ENCODE assay signal across 8 cellular contexts in genomic region chr1:158035976-158036583, GRCh38. TPM values are rescaled to one million over a fixed set of nuclear protein-coding genes. Genes with fewer than 3 reads are reported as not detected.
DNase-seq lines count a peak whose midpoint lies in the region; ATAC-seq, FAIRE-seq and TF ChIP-seq lines count a peak whose summit lies in the region.

No MANE protein-coding gene starts in this region.

- no peaks in the 10 kb centered on the region for H3K36me3 Mint-ChIP-seq in activated CD4-positive, alpha-beta T cell treated with anti-CD3 and anti-CD28 coated beads for 36 hours (ENCODE audit: low read depth)

- H4K20me1 ChIP-seq in OCI-LY3 (ENCODE audit: insufficient read depth, low read length) (no peaks in the 10 kb centered on the region), endothelial cell of umbilical vein (replicated peaks; ENCODE audit: control insufficient read depth, extremely low read depth, insufficient read depth, low read length) (no peaks in the 10 kb centered on the region), osteoblast (ENCODE audit: insufficient read depth, low read length) (peaks cover 57% of the 10 kb centered on the region)

- H3K9me3 Mint-ChIP-seq in activated CD4-positive, alpha-beta T cell treated with anti-CD3 and anti-CD28 coated beads for 36 hours (ENCODE audit: low read depth), result no peaks in the 10 kb centered on the region

- H3K4me1 ChIP-seq in OCI-LY3 (ENCODE audit: low read length) (no peaks in the 10 kb centered on the region), endothelial cell of umbilical vein (ENCODE audit: control insufficient read depth, extremely low read depth, insufficient read depth, low read length) (peaks cover 34% of the 10 kb centered on the region), osteoblast (ENCODE audit: insufficient read depth, low read length) (peaks cover 35% of the 10 kb centered on the region)

- H3K79me2 ChIP-seq in OCI-LY3 (ENCODE audit: low read length) (no peaks in the 10 kb centered on the region), endothelial cell of umbilical vein (ENCODE audit: control insufficient read depth, insufficient read depth, low read length) (peaks cover 24% of the 10 kb centered on the region), osteoblast (ENCODE audit: insufficient read depth, low read length) (peaks cover 90% of the 10 kb centered on the region)

- no peak for ATAC-seq in activated CD4-positive, alpha-beta T cell treated with anti-CD3 and anti-CD28 coated beads for 36 hours
- ATAC-seq in HG03571 (IDR thresholded peaks at IDR 0.05; ENCODE audit: unreplicated experiment) (no peak), HG03460 (IDR thresholded peaks at IDR 0.05; ENCODE audit: unreplicated experiment) (no peak)

- POLR2A ChIA-PET in activated CD4-positive, alpha-beta T cell treated with anti-CD3 and anti-CD28 coated beads for 36 hours (lab: Charles Lee), result no interaction called here
- POLR2A ChIA-PET in endothelial cell of umbilical vein (lab: Charles Lee), result no interaction called here

- H3K4me2 ChIP-seq in OCI-LY3 (ENCODE audit: low read length) (no peak overlapping the region), endothelial cell of umbilical vein (ENCODE audit: insufficient read depth, low read length) (no peak overlapping the region), osteoblast (ENCODE audit: insufficient read depth, low read length) (no peak overlapping the region)

- no peak overlapping the region for H2AFZ ChIP-seq in OCI-LY3 (ENCODE audit: low read depth, low read length)
- no peak overlapping the region for H2AFZ ChIP-seq in endothelial cell of umbilical vein (ENCODE audit: low read depth, low read length)
- no peak overlapping the region for H2AFZ ChIP-seq in osteoblast (ENCODE audit: low read length)

- TF ChIP-seq CTCF in OCI-LY3 (IDR thresholded peaks at IDR 0.05; ENCODE audit: low read depth, low read length), result peak; percentile 89
- TF ChIP-seq CTCF in endothelial cell of umbilical vein (IDR thresholded peaks at IDR 0.05; ENCODE audit: extremely low read depth in 1 of 2, insufficient read depth in 1 of 2, low read depth in 1 of 2, low read length in 2 of 2), result peak; percentile 59 to 67
- peak; percentile 83 for TF ChIP-seq CTCF in osteoblast (IDR thresholded peaks at IDR 0.05; ENCODE audit: extremely low read depth, low read depth, low read length)

- peaks cover 37% of the 10 kb centered on the region for H3K27me3 ChIP-seq in OCI-LY3 (ENCODE audit: low read depth, low read length)
- H3K27me3 ChIP-seq in endothelial cell of umbilical vein (ENCODE audit: control insufficient read depth in 2 of 2, insufficient read depth in 2 of 2, low read length in 2 of 2), result no peaks in the 10 kb centered on the region
- H3K27me3 ChIP-seq in osteoblast (ENCODE audit: insufficient read depth, low read length), result no peaks in the 10 kb centered on the region

- no peak overlapping the region for H3K4me3 Mint-ChIP-seq in activated CD4-positive, alpha-beta T cell treated with anti-CD3 and anti-CD28 coated beads for 36 hours

- H3K9ac ChIP-seq in OCI-LY3 (ENCODE audit: low read length) (no peak overlapping the region), endothelial cell of umbilical vein (replicated peaks; ENCODE audit: extremely low read depth, insufficient read depth, low read length) (no peak overlapping the region)

- H3K27ac ChIP-seq in OCI-LY3 (ENCODE audit: low read length) (no peak overlapping the region), endothelial cell of umbilical vein (ENCODE audit: insufficient read depth, low read depth, low read length) (no peak overlapping the region), osteoblast (ENCODE audit: low read depth, low read length) (peak overlapping the region; percentile 4)

- CTCF ChIA-PET in activated CD4-positive, alpha-beta T cell treated with anti-CD3 and anti-CD28 coated beads for 36 hours (lab: Charles Lee), result interaction anchor here (0.6 to 2.4 kb wide), 6 partner anchors 9 to 312 kb away, joined by 3 to 23 read pairs (median 4); no protein-coding TSS in a partner anchor
- CTCF ChIA-PET in endothelial cell of umbilical vein (lab: Charles Lee), result interaction anchor here (1.0 to 7.4 kb wide), 12 partner anchors 9 to 77 kb away, joined by 3 to 264 read pairs (median 17); partner anchors contain the start of gene KIRREL1

- DNase-seq in activated CD4-positive, alpha-beta T cell treated with anti-CD3 and anti-CD28 coated beads for 36 hours, result peak; percentile 44
- no peak for DNase-seq in activated CD4-positive, alpha-beta T cell treated with anti-CD3 and anti-CD28 coated beads for 4 hours
- DNase-seq in endothelial cell of umbilical vein (ENCODE audit: low read depth, low spot score) (peak; percentile 78), osteoblast (ENCODE audit: insufficient read length, low spot score, missing footprints) (no peak), NCI-H2196 treated with DMSO at 0.1 percent for 48 hours (lab: John Stamatoyannopoulos, UW; ENCODE audit: unreplicated experiment) (no peak)

- no peaks in the 10 kb centered on the region for H3K9me1 ChIP-seq in endothelial cell of umbilical vein (replicated peaks; ENCODE audit: control insufficient read depth, extremely low read depth, insufficient read depth, low read length)

- intact Hi-C loops in activated CD4-positive, alpha-beta T cell treated with anti-CD3 and anti-CD28 coated beads for 36 hours (cut with DNase I, micrococcal nuclease), result loop anchor here (1.0 to 10.0 kb wide), 3 partner anchors 44 to 73 kb away; no protein-coding TSS in a partner anchor
- intact Hi-C loops in endothelial cell of umbilical vein (cut with micrococcal nuclease), result loop anchor here (1.0 to 2.0 kb wide), 4 partner anchors 17 to 67 kb away; no protein-coding TSS in a partner anchor

- H3K27ac Mint-ChIP-seq in activated CD4-positive, alpha-beta T cell treated with anti-CD3 and anti-CD28 coated beads for 36 hours, result no peak overlapping the region

- FAIRE-seq in endothelial cell of umbilical vein (lab: Jason Lieb, UNC), result peak; percentile 67

- H3K9me3 ChIP-seq in OCI-LY3 (ENCODE audit: insufficient read depth, low read length) (no peaks in the 10 kb centered on the region), endothelial cell of umbilical vein (replicated peaks; ENCODE audit: control insufficient read depth, insufficient read depth, low read length) (no peaks in the 10 kb centered on the region), osteoblast (ENCODE audit: low read depth, low read length) (no peaks in the 10 kb centered on the region)

- H3K4me1 Mint-ChIP-seq in activated CD4-positive, alpha-beta T cell treated with anti-CD3 and anti-CD28 coated beads for 36 hours, result no peaks in the 10 kb centered on the region

- peaks cover 2% of the 10 kb centered on the region for H3K27me3 Mint-ChIP-seq in activated CD4-positive, alpha-beta T cell treated with anti-CD3 and anti-CD28 coated beads for 36 hours

- no TSS peak for BruUV-seq in endothelial cell of umbilical vein (replicated peaks; lab: Mats Ljungman, UMichigan)

- H3K4me3 ChIP-seq in OCI-LY3 (ENCODE audit: low read length) (no peak overlapping the region), endothelial cell of umbilical vein (replicated peaks in 1 of 3; ENCODE audit: insufficient read depth in 1 of 3, low read depth in 1 of 3, low read length in 3 of 3) (no peak overlapping the region), osteoblast (ENCODE audit: insufficient read depth, low read length) (no peak overlapping the region)

- H3K36me3 ChIP-seq in OCI-LY3 (replicated peaks; ENCODE audit: low read depth, low read length) (no peaks in the 10 kb centered on the region), endothelial cell of umbilical vein (ENCODE audit: control insufficient read depth in 2 of 2, extremely low read depth in 1 of 2, insufficient read depth in 2 of 2, low read length in 2 of 2) (no peaks in the 10 kb centered on the region), osteoblast (ENCODE audit: insufficient read depth, low read length) (peaks cover 22% of the 10 kb centered on the region)

- no peak for TF ChIP-seq POLR2A in endothelial cell of umbilical vein (IDR thresholded peaks at IDR 0.05; ENCODE audit: low read depth, low read length)

- dilution Hi-C loops in endothelial cell of umbilical vein (cut with MboI; ENCODE audit: extremely low pct_ligation_motif_present, low sequenced_read_pairs), result no loop called here

TF ChIP-seq in endothelial cell of umbilical vein, 7 proteins besides CTCF, POLR2A, EP300 and RAD21:
- TF ChIP-seq GATA2 (IDR thresholded peaks at IDR 0.05; ENCODE audit: insufficient read depth, insufficient read length, low read depth, low read length) (no peak), JUN (IDR thresholded peaks at IDR 0.05; ENCODE audit: borderline replicate concordance, insufficient read depth, insufficient read length, low read depth) (no peak), MAX (IDR thresholded peaks at IDR 0.05; ENCODE audit: insufficient read depth, insufficient read length) (no peak), MYC (IDR thresholded peaks at IDR 0.05; ENCODE audit: low read depth, low read length) (no peak), EZH2 (IDR thresholded peaks at IDR 0.05; ENCODE audit: borderline replicate concordance, low read depth, low read length, severe bottlenecking) (no peak), FOS (IDR thresholded peaks at IDR 0.05; ENCODE audit: borderline replicate concordance, insufficient read depth, low read length) (no peak)

RNA-seq across cellular contexts. Expression of gene KIRREL1, which starts 42.6 kb away (rescaled TPM):
- total RNA-seq in activated CD4-positive, alpha-beta T cell treated with anti-CD3 and anti-CD28 coated beads for 36 hours, result under 1 TPM; 0.21 to 0.25 TPM
- total RNA-seq in endothelial cell of umbilical vein, result 53.6 and 57.6 TPM in 2 replicates
- 30.7 and 35.6 TPM in 2 replicates for polyA plus RNA-seq in endothelial cell of umbilical vein
- polyA plus RNA-seq in endothelial cell of umbilical vein (2011; cell fraction: cytosol; rRNA removed), result 25.8 and 25.9 TPM in 2 replicates
- polyA plus RNA-seq in endothelial cell of umbilical vein (2011; cell fraction: nucleus; rRNA removed), result 62.9 and 76.2 TPM in 2 replicates
- polyA plus RNA-seq in endothelial cell of umbilical vein (2012), result 39.0 and 44.6 TPM in 2 replicates
- polyA minus RNA-seq in endothelial cell of umbilical vein, result 63.2 and 77.1 TPM in 2 replicates
- 21.1 TPM for polyA minus RNA-seq in endothelial cell of umbilical vein (2011; cell fraction: cytosol; rRNA and poly(A)+ RNA removed)
- 40.4 and 44.9 TPM in 2 replicates for polyA minus RNA-seq in endothelial cell of umbilical vein (2011; cell fraction: nucleus; rRNA and poly(A)+ RNA removed)
- 171 and 174 TPM in 2 replicates for total RNA-seq in osteoblast

Comparison
In these comparisons a context has a peak if more than half of its experiments do, and no peak if none do; other contexts are left out.
1. DNase-seq: peak in activated CD4-positive, alpha-beta T cell treated with anti-CD3 and anti-CD28 coated beads for 36 hours (single experiment) and endothelial cell of umbilical vein (single experiment); none in activated CD4-positive, alpha-beta T cell treated with anti-CD3 and anti-CD28 coated beads for 4 hours (0 of 2), osteoblast (single experiment) and NCI-H2196 treated with DMSO at 0.1 percent for 48 hours (single experiment).
2. RNA of gene KIRREL1, which starts 42.6 kb away (total RNA-seq): 171 to 174 TPM in osteoblast and 53.6 to 57.6 TPM in endothelial cell of umbilical vein; 0.21 to 0.25 TPM in activated CD4-positive, alpha-beta T cell treated with anti-CD3 and anti-CD28 coated beads for 36 hours; every median in the first group is over 10 times any median in the second.
3. Peak in every context shown above with its lines, with median percentiles within 50 percentile points of each other: CTCF ChIP-seq.